9 cellular contexts compared by ENCODE assay signal in the genomic region with DNA sequence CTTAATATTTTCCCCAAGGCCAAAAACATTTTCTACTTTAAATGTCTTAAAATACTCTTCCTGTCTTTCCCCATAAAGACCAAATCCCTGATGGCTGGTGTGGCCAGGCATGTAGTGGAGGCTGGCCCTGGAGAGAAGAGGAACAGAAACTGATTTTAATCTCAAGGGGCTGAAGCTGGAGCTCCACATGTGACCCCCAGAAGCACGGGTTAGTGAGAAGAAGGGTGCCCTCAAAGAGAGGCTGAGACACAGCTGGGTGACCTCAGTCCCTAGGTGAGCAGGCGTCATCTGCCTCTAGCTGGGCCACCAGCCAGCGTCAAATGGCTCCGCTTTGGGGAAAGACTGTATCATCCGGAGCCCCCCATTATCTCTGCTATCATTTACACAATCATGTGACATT. TPM values are rescaled to one million over a fixed set of nuclear protein-coding genes. Genes with fewer than 3 reads are reported as not detected.
DNase-seq lines count a peak whose midpoint lies in the region; ATAC-seq, FAIRE-seq and TF ChIP-seq lines count a peak whose summit lies in the region.
"Had no signal": no experiment of that assay in that cellular context is flagged by ENCODE, and none has a peak within 500 bp of the region (broad histone marks: within the 10 kb centered on the region; RNA-seq: fewer than 3 reads in every experiment).

No MANE protein-coding gene starts in this region.

- FAIRE-seq in D721Med (lab: Jason Lieb, UNC) (no peak), frontal cortex (lab: Jason Lieb, UNC) (no peak)
- FAIRE-seq: G401.6 had no signal

- peaks cover 6% of the 10 kb centered on the region for H3K36me3 Mint-ChIP-seq in stimulated activated memory B cell treated with anti-CD40 and anti-IgM and Interleukin-4, amounts not matched to agents 10 μg/mL and 1 μg/mL and 100 μg/mL, for 72 hours

- no peaks in the 10 kb centered on the region for H3K9me3 Mint-ChIP-seq in stimulated activated memory B cell treated with anti-CD40 and anti-IgM and Interleukin-4, amounts not matched to agents 10 μg/mL and 1 μg/mL and 100 μg/mL, for 72 hours

- DNase-seq in D721Med (ENCODE audit: insufficient read length, low spot score) (no peak), frontal cortex (ENCODE audit: low spot score in 2 of 2) (no peak)
- DNase-seq in stimulated activated CD4-positive, alpha-beta T cell treated with anti-CD3 and anti-CD28 coated beads, Interleukin-2, amount 100 ng/mL, for 24 hours = no peak
- DNase-seq: SK-N-SH had no signal

- peak overlapping the region; percentile 52 for H3K4me3 Mint-ChIP-seq in stimulated activated memory B cell treated with anti-CD40 and anti-IgM and Interleukin-4, amounts not matched to agents 10 μg/mL and 1 μg/mL and 100 μg/mL, for 72 hours

- H3K27me3 Mint-ChIP-seq in stimulated activated memory B cell treated with anti-CD40 and anti-IgM and Interleukin-4, amounts not matched to agents 10 μg/mL and 1 μg/mL and 100 μg/mL, for 72 hours = no peaks in the 10 kb centered on the region

- peaks cover 31% of the 10 kb centered on the region for H3K4me1 Mint-ChIP-seq in stimulated activated memory B cell treated with anti-CD40 and anti-IgM and Interleukin-4, amounts not matched to agents 10 μg/mL and 1 μg/mL and 100 μg/mL, for 72 hours

- ATAC-seq in GM19328 (IDR thresholded peaks at IDR 0.05; ENCODE audit: unreplicated experiment) (peak; percentile 90), HG02798 (IDR thresholded peaks at IDR 0.05; ENCODE audit: poor library complexity, unreplicated experiment) (peak; percentile 92), HG03571 (IDR thresholded peaks at IDR 0.05; ENCODE audit: unreplicated experiment) (peak; percentile 95)
- ATAC-seq in stimulated activated memory B cell treated with anti-CD40 and anti-IgM and Interleukin-4, amounts not matched to agents 10 μg/mL and 1 μg/mL and 100 μg/mL, for 72 hours = peak; percentile 100

- peak overlapping the region; percentile 82 for H3K27ac Mint-ChIP-seq in stimulated activated memory B cell treated with anti-CD40 and anti-IgM and Interleukin-4, amounts not matched to agents 10 μg/mL and 1 μg/mL and 100 μg/mL, for 72 hours

- TF ChIP-seq CTCF in D721Med (IDR thresholded peaks at IDR 0.05; ENCODE audit: insufficient read depth, missing control alignments) = no peak

RNA-seq across cellular contexts. Expression of gene TMEM18, which starts 19.3 kb away (rescaled TPM):
- 20.0 TPM for total RNA-seq in frontal cortex
